ENCODE assay signal across 4 cellular contexts in genomic region chr10:79594565-79594964, GRCh38. TPM values are rescaled to one million over a fixed set of nuclear protein-coding genes. Genes with fewer than 3 reads are reported as not detected.
"Had no signal": no experiment of that assay in that cellular context is flagged by ENCODE, and none has a peak within 500 bp of the region (broad histone marks: within the 10 kb centered on the region; RNA-seq: fewer than 3 reads in every experiment).

No MANE protein-coding gene starts in this region.

RNA-seq across cellular contexts. Expression of gene SFTPA1, which starts 16.2 kb away (rescaled TPM):
- total RNA-seq: LHCN-M2, M059J, MCF 10A, NCI-H460 had no signal

RNA-seq across cellular contexts. Expression of gene SFTPA2, which starts 34.4 kb away (rescaled TPM):
- total RNA-seq: LHCN-M2, M059J, MCF 10A, NCI-H460 had no signal
